17 cellular contexts compared by ENCODE assay signal in genomic region chr1:113858418-113858817, GRCh38. TPM values are rescaled to one million over a fixed set of nuclear protein-coding genes. Genes with fewer than 3 reads are reported as not detected.
DNase-seq lines count a peak whose midpoint lies in the region; ATAC-seq and TF ChIP-seq lines count a peak whose summit lies in the region.
"Had no signal": no experiment of that assay in that cellular context is flagged by ENCODE, and none has a peak within 500 bp of the region (broad histone marks: within the 10 kb centered on the region; RNA-seq: fewer than 3 reads in every experiment).

No MANE protein-coding gene starts in this region.

- peaks cover 36 to 51% (median 50%) of the 10 kb centered on the region in 3 donors for H3K4me1 Mint-ChIP-seq in CD8-positive, alpha-beta memory T cell
- peaks cover 70% of the 10 kb centered on the region for H3K4me1 Mint-ChIP-seq in dendritic cell treated with granulocyte-macrophage colony-stimulating factor and Interleukin-4, amounts not matched to agents 40 ng/mL and 50 ng/mL, for 4 days (ENCODE audit: low read depth)

- no peak for TF ChIP-seq POLR2A in gastrocnemius medialis (IDR thresholded peaks at IDR 0.05)

- POLR2A ChIA-PET in CD8-positive, alpha-beta memory T cell (lab: Charles Lee), result no interaction called here

- peak; percentile 35 for ATAC-seq in GM19463 (IDR thresholded peaks at IDR 0.05; ENCODE audit: unreplicated experiment)
- ATAC-seq in HG03442 (IDR thresholded peaks at IDR 0.05; ENCODE audit: unreplicated experiment), result peak; percentile 27
- no peak for ATAC-seq in gastrocnemius medialis
- ATAC-seq: HCT116, heart right ventricle, left cardiac atrium had no signal

- H3K27me3 Mint-ChIP-seq in CD8-positive, alpha-beta memory T cell, result no peaks in the 10 kb centered on the region
- H3K27me3 Mint-ChIP-seq in dendritic cell treated with granulocyte-macrophage colony-stimulating factor and Interleukin-4, amounts not matched to agents 40 ng/mL and 50 ng/mL, for 4 days, result no peaks in the 10 kb centered on the region
- H3K27me3 Mint-ChIP-seq: activated naive CD8-positive, alpha-beta T cell treated with anti-CD3 and anti-CD28 coated beads, Interleukin-2, amount 10 ng/mL, durations not matched to agents 7 days and 5 days had no signal

- no peaks in the 10 kb centered on the region for H3K9me3 Mint-ChIP-seq in CD8-positive, alpha-beta memory T cell
- no peaks in the 10 kb centered on the region for H3K9me3 Mint-ChIP-seq in dendritic cell treated with granulocyte-macrophage colony-stimulating factor and Interleukin-4, amounts not matched to agents 40 ng/mL and 50 ng/mL, for 4 days
- H3K9me3 Mint-ChIP-seq: activated naive CD8-positive, alpha-beta T cell treated with anti-CD3 and anti-CD28 coated beads, Interleukin-2, amount 10 ng/mL, durations not matched to agents 7 days and 5 days had no signal

- no peak for DNase-seq in CD8-positive, alpha-beta memory T cell
- DNase-seq in globus pallidus (ENCODE audit: low spot score), result no peak
- no peak for DNase-seq in germinal center (ENCODE audit: low spot score)
- DNase-seq in gastrocnemius medialis, result no peak
- no peak for DNase-seq in activated CD4-positive, CD25-positive, alpha-beta regulatory T cell (lab: John Stamatoyannopoulos, UW)
- DNase-seq: activated CD8-positive, alpha-beta memory T cell treated with anti-CD3 and anti-CD28 coated beads, Interleukin-2, amount 50 U/mL, for 4 hours; activated naive CD8-positive, alpha-beta T cell treated with anti-CD3 and anti-CD28 coated beads, Interleukin-2, amount 10 ng/mL, durations not matched to agents 7 days and 5 days; cerebellar nuclear complex; heart right ventricle; left cardiac atrium; MM.1S had no signal

- no peak overlapping the region for H3K4me3 ChIP-seq in CD8-positive, alpha-beta memory T cell (ENCODE audit: low read length)
- no peak overlapping the region for H3K4me3 ChIP-seq in gastrocnemius medialis
- H3K4me3 ChIP-seq: heart right ventricle, tibial nerve had no signal

- H3K27ac Mint-ChIP-seq in CD8-positive, alpha-beta memory T cell, result peak overlapping the region in 6 of 8 donors; percentile 44 to 89 (median 61)
- H3K27ac Mint-ChIP-seq in dendritic cell treated with granulocyte-macrophage colony-stimulating factor and Interleukin-4, amounts not matched to agents 40 ng/mL and 50 ng/mL, for 4 days, result peak overlapping the region; percentile 69
- H3K27ac Mint-ChIP-seq: activated naive CD8-positive, alpha-beta T cell treated with anti-CD3 and anti-CD28 coated beads, Interleukin-2, amount 10 ng/mL, durations not matched to agents 7 days and 5 days had no signal

- no peak for TF ChIP-seq CTCF in gastrocnemius medialis (IDR thresholded peaks at IDR 0.05 in 4 of 5, conservative IDR thresholded peaks at IDR 0.05 in 1 of 5)

- peaks cover 20% of the 10 kb centered on the region for H3K4me1 ChIP-seq in CD8-positive, alpha-beta memory T cell (ENCODE audit: insufficient read depth, low read length)
- H3K4me1 ChIP-seq in gastrocnemius medialis, result no peaks in the 10 kb centered on the region

- no peak overlapping the region for H3K27ac ChIP-seq in CD8-positive, alpha-beta memory T cell (ENCODE audit: low read depth, low read length)
- H3K27ac ChIP-seq in gastrocnemius medialis, result no peak overlapping the region
- H3K27ac ChIP-seq: tibial nerve had no signal

- CTCF ChIA-PET in CD8-positive, alpha-beta memory T cell (lab: Charles Lee), result interaction anchor here (2.4 kb wide), 1 partner anchor 45 kb away, joined by 15 read pairs; the partner anchor contains the start of gene AP4B1

- in situ Hi-C loops in gastrocnemius medialis (cut with MboI; ENCODE audit: low sequenced_read_pairs in 4 of 4), result no loop called here

- peaks cover 8 to 67% (median 24%) of the 10 kb centered on the region in 3 donors for H3K36me3 Mint-ChIP-seq in CD8-positive, alpha-beta memory T cell
- H3K36me3 Mint-ChIP-seq in dendritic cell treated with granulocyte-macrophage colony-stimulating factor and Interleukin-4, amounts not matched to agents 40 ng/mL and 50 ng/mL, for 4 days (ENCODE audit: low read depth), result no peaks in the 10 kb centered on the region

- H3K4me3 Mint-ChIP-seq in CD8-positive, alpha-beta memory T cell, result no peak overlapping the region
- no peak overlapping the region for H3K4me3 Mint-ChIP-seq in dendritic cell treated with granulocyte-macrophage colony-stimulating factor and Interleukin-4, amounts not matched to agents 40 ng/mL and 50 ng/mL, for 4 days
- H3K4me3 Mint-ChIP-seq: activated naive CD8-positive, alpha-beta T cell treated with anti-CD3 and anti-CD28 coated beads, Interleukin-2, amount 10 ng/mL, durations not matched to agents 7 days and 5 days had no signal

- peaks cover 17% of the 10 kb centered on the region for H3K36me3 ChIP-seq in CD8-positive, alpha-beta memory T cell (ENCODE audit: insufficient read depth, low read length)
- H3K36me3 ChIP-seq in gastrocnemius medialis, result no peaks in the 10 kb centered on the region
- H3K36me3 ChIP-seq: tibial nerve had no signal

- intact Hi-C loops in dendritic cell treated with granulocyte-macrophage colony-stimulating factor and Interleukin-4, amounts not matched to agents 40 ng/mL and 50 ng/mL, for 4 days (cut with micrococcal nuclease), result loop anchor here (5.0 kb wide), 1 partner anchor 44 kb away; the partner anchor contains the start of gene AP4B1
- intact Hi-C loops in gastrocnemius medialis (cut with DNase I; ENCODE audit: low total_unique reads), result no loop called here

- H3K9me3 ChIP-seq in CD8-positive, alpha-beta memory T cell (ENCODE audit: low read length), result no peaks in the 10 kb centered on the region
- no peaks in the 10 kb centered on the region for H3K9me3 ChIP-seq in gastrocnemius medialis
- H3K9me3 ChIP-seq: heart right ventricle, tibial nerve had no signal

- H3K27me3 ChIP-seq in CD8-positive, alpha-beta memory T cell (ENCODE audit: insufficient read depth, low read length, poor library complexity, severe bottlenecking), result no peaks in the 10 kb centered on the region
- H3K27me3 ChIP-seq in gastrocnemius medialis, result no peaks in the 10 kb centered on the region
- H3K27me3 ChIP-seq: tibial nerve had no signal

RNA-seq across cellular contexts. Expression of gene PTPN22, which starts 13.1 kb away (rescaled TPM):
- total RNA-seq in CD8-positive, alpha-beta memory T cell, result 10 to 100 TPM; 57.7 to 66.5 TPM
- 83.2 TPM for polyA plus RNA-seq in CD8-positive, alpha-beta memory T cell
- 1 to 10 TPM in 1 of 4 donors, under 1 TPM in 3; 0.10 to 1.7 (median 0.63) TPM for total RNA-seq in gastrocnemius medialis
- total RNA-seq: HT-29 had no signal

RNA-seq across cellular contexts. Expression of gene BCL2L15, which starts 29.0 kb away (rescaled TPM):
- total RNA-seq in CD8-positive, alpha-beta memory T cell, result 1 to 10 TPM; 1.2 to 1.9 TPM
- not detected for polyA plus RNA-seq in CD8-positive, alpha-beta memory T cell
- under 1 TPM in 1 of 4 donors, not detected in 3; 0.32 TPM for total RNA-seq in gastrocnemius medialis

RNA-seq across cellular contexts. Expression of gene RSBN1, which starts 46.1 kb away (rescaled TPM):
- total RNA-seq in CD8-positive, alpha-beta memory T cell, result 10 to 100 TPM; 18.5 to 19.2 TPM
- polyA plus RNA-seq in CD8-positive, alpha-beta memory T cell, result 44.5 TPM
- 10 to 100 TPM in 3 of 4 donors, 1 to 10 TPM in 1; 9.9 to 24.8 (median 24.0) TPM for total RNA-seq in gastrocnemius medialis

RNA-seq across cellular contexts. Expression of gene AP4B1, which starts 46.2 kb away (rescaled TPM):
- 10 to 100 TPM; 33.7 to 36.2 TPM for total RNA-seq in CD8-positive, alpha-beta memory T cell
- polyA plus RNA-seq in CD8-positive, alpha-beta memory T cell, result 12.1 TPM
- total RNA-seq in gastrocnemius medialis, result 10 to 100 TPM in 1 of 4 donors, 1 to 10 TPM in 3; 6.5 to 11.2 (median 8.4) TPM

RNA-seq across cellular contexts. Expression of gene DCLRE1B, which starts 46.7 kb away (rescaled TPM):
- 10 to 100 TPM; 31.2 to 32.1 TPM for total RNA-seq in CD8-positive, alpha-beta memory T cell
- 5.1 TPM for polyA plus RNA-seq in CD8-positive, alpha-beta memory T cell
- total RNA-seq in gastrocnemius medialis, result 1 to 10 TPM; 1.4 to 3.3 (median 1.7) TPM

Comparison
In these comparisons a context has a peak if more than half of its experiments do, and no peak if none do; other contexts are left out.
1. ATAC-seq: peak in GM19463 (single experiment) and HG03442 (single experiment); none in gastrocnemius medialis (0 of 2).
2. RNA of gene PTPN22, which starts 13.1 kb away (total RNA-seq): 57.7 to 66.5 TPM in CD8-positive, alpha-beta memory T cell; 0.10 to 1.7 TPM in gastrocnemius medialis; every median in the first group is over 10 times any median in the second.